In the genomic region with DNA sequence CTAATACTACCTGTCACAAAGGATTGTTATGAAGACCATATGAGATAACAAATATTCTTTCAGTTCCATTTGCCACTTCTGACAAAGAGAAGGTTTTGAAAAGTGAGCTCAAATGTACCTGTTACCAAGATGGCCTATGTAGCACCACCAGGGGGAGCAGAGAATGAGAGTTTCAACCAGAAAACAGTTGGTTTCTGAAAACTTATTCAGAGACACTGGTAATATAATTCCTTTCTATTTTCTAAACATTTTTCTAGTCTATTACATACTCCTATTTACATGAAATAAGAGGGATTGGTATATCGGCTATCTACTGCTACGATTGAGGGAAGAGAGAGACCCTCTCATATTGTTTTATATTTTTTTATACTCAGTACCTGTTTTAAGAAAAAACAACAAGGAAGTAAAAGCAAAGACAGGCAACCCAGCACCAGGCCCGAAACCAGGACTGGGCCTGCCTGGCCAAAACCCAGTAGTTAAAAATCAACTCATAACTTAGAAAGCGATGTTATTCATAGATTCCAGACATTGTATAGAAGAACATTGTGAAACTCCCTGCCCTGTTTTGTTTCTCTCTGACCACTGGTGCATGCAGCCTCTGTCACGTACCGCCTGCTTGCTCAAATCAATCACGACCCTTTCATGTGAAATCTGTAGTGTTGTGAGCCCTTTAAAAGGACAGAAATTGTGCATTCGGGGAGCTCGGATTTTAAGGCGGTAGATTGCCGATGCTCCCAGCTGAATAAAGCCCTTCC, we compare ENCODE assay signal across 8 cellular contexts. TPM values are rescaled to one million over a fixed set of nuclear protein-coding genes. Genes with fewer than 3 reads are reported as not detected.
A peak's percentile ranks its signal among the peaks of the same experiment; 100 is the strongest.
DNase-seq lines count a peak whose midpoint lies in the region; ATAC-seq, FAIRE-seq and TF ChIP-seq lines count a peak whose summit lies in the region.

No MANE protein-coding gene starts in this region.

- peak; percentile 28 to 37 for DNase-seq in cardiac muscle cell (ENCODE audit: low read depth in 1 of 2, low spot score in 1 of 2)
- no peak for DNase-seq in Right ventricle myocardium superior
- DNase-seq in H54 (ENCODE audit: insufficient read length, low spot score), result no peak
- DNase-seq in M059J (ENCODE audit: low read depth), result peak; percentile 46
- peak; percentile 82 for DNase-seq in activated naive CD4-positive, alpha-beta T cell treated with anti-CD3 and anti-CD28 coated beads for 36 hours
- peak; percentile 86 for DNase-seq in kidney glomerular epithelial cell (lab: John Stamatoyannopoulos, UW)
- DNase-seq in thoracic aorta (ENCODE audit: low spot score), result no peak
- no peak for DNase-seq in T1000 (lab: John Stamatoyannopoulos, UW)

- no peaks in the 10 kb centered on the region for H3K27me3 Mint-ChIP-seq in activated naive CD4-positive, alpha-beta T cell treated with anti-CD3 and anti-CD28 coated beads for 36 hours (ENCODE audit: low read depth)

- no peak for TF ChIP-seq POLR2A in H54 (IDR thresholded peaks at IDR 0.05; ENCODE audit: low read depth, low read length)

- peak overlapping the region; percentile 74 for H3K27ac Mint-ChIP-seq in activated naive CD4-positive, alpha-beta T cell treated with anti-CD3 and anti-CD28 coated beads for 36 hours

- H3K9me3 ChIP-seq in cardiac muscle cell (ENCODE audit: low read depth) (no peaks in the 10 kb centered on the region), thoracic aorta (no peaks in the 10 kb centered on the region)

- intact Hi-C loops in Right ventricle myocardium superior (cut with DNase I), result loop anchor here (5.0 kb wide), 1 partner anchor 447 kb away; no protein-coding TSS in a partner anchor
- intact Hi-C loops in activated naive CD4-positive, alpha-beta T cell treated with anti-CD3 and anti-CD28 coated beads for 36 hours (cut with micrococcal nuclease), result loop anchor here (1.0 kb wide), 1 partner anchor 286 kb away; no protein-coding TSS in a partner anchor

- TF ChIP-seq CTCF in cardiac muscle cell (IDR thresholded peaks at IDR 0.05; ENCODE audit: low read depth, low read length), result peak; percentile 65
- TF ChIP-seq CTCF in thoracic aorta (IDR thresholded peaks at IDR 0.05), result peak; percentile 23

- H3K4me3 ChIP-seq in cardiac muscle cell, result no peak overlapping the region
- no peak overlapping the region for H3K4me3 ChIP-seq in thoracic aorta

- no peaks in the 10 kb centered on the region for H3K27me3 ChIP-seq in cardiac muscle cell
- H3K27me3 ChIP-seq in thoracic aorta (replicated peaks; ENCODE audit: insufficient read depth), result no peaks in the 10 kb centered on the region

- ATAC-seq in Right ventricle myocardium superior (ENCODE audit: poor library complexity) (no peak), thoracic aorta (ENCODE audit: insufficient number of reproducible peaks, low FRiP score, low read depth) (no peak)

- H3K4me1 Mint-ChIP-seq in activated naive CD4-positive, alpha-beta T cell treated with anti-CD3 and anti-CD28 coated beads for 36 hours (ENCODE audit: low read depth), result peaks cover 64% of the 10 kb centered on the region

- peak; percentile 95 for FAIRE-seq in H54 (lab: Jason Lieb, UNC)

- H3K4me1 ChIP-seq in cardiac muscle cell (ENCODE audit: low read depth), result peaks cover 13% of the 10 kb centered on the region
- H3K4me1 ChIP-seq in thoracic aorta (ENCODE audit: control insufficient read depth in 1 of 2, low read depth in 2 of 2), result no peaks in the 10 kb centered on the region

- H3K36me3 Mint-ChIP-seq in activated naive CD4-positive, alpha-beta T cell treated with anti-CD3 and anti-CD28 coated beads for 36 hours (ENCODE audit: low read depth), result peaks cover 14% of the 10 kb centered on the region

- no peak overlapping the region for H3K4me3 Mint-ChIP-seq in activated naive CD4-positive, alpha-beta T cell treated with anti-CD3 and anti-CD28 coated beads for 36 hours

- H3K27ac ChIP-seq in cardiac muscle cell (no peak overlapping the region), thoracic aorta (no peak overlapping the region)

- H3K9me3 Mint-ChIP-seq in activated naive CD4-positive, alpha-beta T cell treated with anti-CD3 and anti-CD28 coated beads for 36 hours, result no peaks in the 10 kb centered on the region

- H3K36me3 ChIP-seq in cardiac muscle cell (no peaks in the 10 kb centered on the region), thoracic aorta (no peaks in the 10 kb centered on the region)

- CTCF ChIA-PET in activated naive CD4-positive, alpha-beta T cell treated with anti-CD3 and anti-CD28 coated beads for 36 hours (lab: Charles Lee), result interaction anchor here (0.7 to 9.0 kb wide), 48 partner anchors 9 to 545 kb away, joined by 3 to 147 read pairs (median 5); a partner anchor contains a TSS

RNA-seq across cellular contexts. Expression of a gene that starts 48.3 kb away (rescaled TPM):
- total RNA-seq in cardiac muscle cell (not detected in 2 replicates), Right ventricle myocardium superior (not detected), thoracic aorta (not detected)
- polyA plus RNA-seq in cardiac muscle cell, result not detected in 2 replicates
- 0.07 TPM in 1 of 2 replicates, not detected in the other for total RNA-seq in M059J (2014; rRNA removed; shearing (Covaris generic))
- 10 to 100 TPM; 12.2 to 14.9 TPM for total RNA-seq in activated naive CD4-positive, alpha-beta T cell treated with anti-CD3 and anti-CD28 coated beads for 36 hours

Comparison
In these comparisons a context has a peak if more than half of its experiments do, and no peak if none do; other contexts are left out.
1. DNase-seq: peak in cardiac muscle cell (2 of 2), M059J (single experiment), activated naive CD4-positive, alpha-beta T cell treated with anti-CD3 and anti-CD28 coated beads for 36 hours (single experiment) and kidney glomerular epithelial cell (single experiment); none in Right ventricle myocardium superior (single experiment), H54 (single experiment), thoracic aorta (single experiment) and T1000 (single experiment).
2. RNA of a gene that starts 48.3 kb away (total RNA-seq): 12.2 to 14.9 TPM in activated naive CD4-positive, alpha-beta T cell treated with anti-CD3 and anti-CD28 coated beads for 36 hours; not detected in thoracic aorta, 0.07 TPM in M059J, not detected in cardiac muscle cell and not detected in Right ventricle myocardium superior (single experiment); every median in the first group is over 10 times any median in the second.